ENCODE assay signal across 8 cellular contexts in genomic region chr9:104094534-104095020, GRCh38. TPM values are rescaled to one million over a fixed set of nuclear protein-coding genes. Genes with fewer than 3 reads are reported as not detected.
DNase-seq lines count a peak whose midpoint lies in the region; ATAC-seq and TF ChIP-seq lines count a peak whose summit lies in the region.

No MANE protein-coding gene starts in this region.

- H3K9me3 Mint-ChIP-seq in activated T-cell treated with anti-CD3 and anti-CD28 coated beads, Interleukin-2, amount 50 U/mL, for 4 hours, result no peaks in the 10 kb centered on the region

- H3K9me3 ChIP-seq in OCI-LY1 (ENCODE audit: low read length), result no peaks in the 10 kb centered on the region
- no peaks in the 10 kb centered on the region for H3K9me3 ChIP-seq in prostate gland

- H3K9me2 ChIP-seq in OCI-LY1 (ENCODE audit: low read depth, low read length), result no peaks in the 10 kb centered on the region

- H3K36me3 Mint-ChIP-seq in activated T-cell treated with anti-CD3 and anti-CD28 coated beads, Interleukin-2, amount 50 U/mL, for 4 hours (ENCODE audit: insufficient read depth), result peaks cover 1% of the 10 kb centered on the region

- peak overlapping the region; percentile 99 for H3K4me3 Mint-ChIP-seq in activated T-cell treated with anti-CD3 and anti-CD28 coated beads, Interleukin-2, amount 50 U/mL, for 4 hours

- no peaks in the 10 kb centered on the region for H3K27me3 Mint-ChIP-seq in activated T-cell treated with anti-CD3 and anti-CD28 coated beads, Interleukin-2, amount 50 U/mL, for 4 hours (ENCODE audit: low read depth)

- peaks cover 37% of the 10 kb centered on the region for H3K4me1 Mint-ChIP-seq in activated T-cell treated with anti-CD3 and anti-CD28 coated beads, Interleukin-2, amount 50 U/mL, for 4 hours (ENCODE audit: low read depth)

- H3K4me3 ChIP-seq in OCI-LY1 (ENCODE audit: low read depth, low read length, poor library complexity, severe bottlenecking), result peak overlapping the region; percentile 85
- H3K4me3 ChIP-seq in prostate gland, result peak overlapping the region; percentile 59 to 62

- ATAC-seq in activated T-cell treated with anti-CD3 and anti-CD28 coated beads, Interleukin-2, amount 50 U/mL, for 4 hours, result no peak
- peak; percentile 2 for ATAC-seq in HG02678 (IDR thresholded peaks at IDR 0.05; ENCODE audit: unreplicated experiment)

- peak overlapping the region; percentile 88 for H3K9ac ChIP-seq in OCI-LY1 (ENCODE audit: low read length)

- intact Hi-C loops in prostate gland (cut with DNase I), result no loop called here
- intact Hi-C loops in posterior cingulate gyrus (cut with DNase I), result loop anchor here (5.0 kb wide), 1 partner anchor 653 kb away; the partner anchor contains the start of gene NIPSNAP3A

- H3K27ac ChIP-seq in OCI-LY1 (ENCODE audit: low read depth, low read length, poor library complexity, severe bottlenecking) (peak overlapping the region; percentile 86), epithelial cell of prostate (peak overlapping the region; percentile 81), prostate gland (peak overlapping the region; percentile 92 to 94)

- no peak for TF ChIP-seq POLR2A in prostate gland (IDR thresholded peaks at IDR 0.05)

- TF ChIP-seq CTCF in OCI-LY1 (IDR thresholded peaks at IDR 0.05; ENCODE audit: low read length) (no peak), prostate gland (IDR thresholded peaks at IDR 0.05) (no peak)

- H3K4me1 ChIP-seq in OCI-LY1 (ENCODE audit: insufficient read depth, low read length, severe bottlenecking) (peaks cover 33% of the 10 kb centered on the region), prostate gland (replicated peaks) (no peaks in the 10 kb centered on the region)

- DNase-seq in activated T-cell treated with anti-CD3 and anti-CD28 coated beads, Interleukin-2, amount 50 U/mL, for 4 hours, result no peak
- DNase-seq in activated T-cell treated with anti-CD3 and anti-CD28 coated beads for 4 hours, result no peak
- no peak for DNase-seq in epithelial cell of prostate (ENCODE audit: low read depth, low spot score)
- DNase-seq in prostate gland (ENCODE audit: low spot score), result no peak
- no peak for DNase-seq in posterior cingulate gyrus
- DNase-seq in amniotic stem cell (lab: John Stamatoyannopoulos, UW), result no peak

- peaks cover 37% of the 10 kb centered on the region for H3K79me2 ChIP-seq in OCI-LY1 (ENCODE audit: insufficient read depth, low read length)

- H3F3A ChIP-seq in OCI-LY1 (ENCODE audit: insufficient read depth, low read length), result no peaks in the 10 kb centered on the region

- under 1% methylated on average over 18 of the region's 18 CpGs for WGBS in prostate gland

- no peak overlapping the region for H2AFZ ChIP-seq in OCI-LY1 (ENCODE audit: low read length)

- no peaks in the 10 kb centered on the region for H3K27me3 ChIP-seq in OCI-LY1 (ENCODE audit: insufficient read depth, low read length)
- no peaks in the 10 kb centered on the region for H3K27me3 ChIP-seq in prostate gland (replicated peaks; ENCODE audit: insufficient read depth)

- peak overlapping the region; percentile 92 for H3K4me2 ChIP-seq in OCI-LY1 (ENCODE audit: low read length)

- no peaks in the 10 kb centered on the region for H4K20me1 ChIP-seq in OCI-LY1 (ENCODE audit: insufficient read depth, low read length)

- H3K36me3 ChIP-seq in OCI-LY1 (ENCODE audit: insufficient read depth, low read length) (peaks cover 25% of the 10 kb centered on the region; the same call in 1 of the 2 replicates), prostate gland (no peaks in the 10 kb centered on the region)

RNA-seq across cellular contexts. Expression of gene SMC2, which starts 0.5 kb away (rescaled TPM):
- total RNA-seq in activated T-cell treated with anti-CD3 and anti-CD28 coated beads, Interleukin-2, amount 50 U/mL, for 4 hours, result 10 to 100 TPM; 29.3 to 39.2 (median 37.9) TPM
- 10 to 100 TPM in 1 of 2 donors, 1 to 10 TPM in 1; 7.9 to 11.0 TPM for total RNA-seq in prostate gland
